Comparison of ENCODE assay signal across 1 cellular context in genomic region chr15:73038186-73038585, GRCh38.
TF ChIP-seq lines count a peak whose summit lies in the region.

No MANE protein-coding gene starts in this region.

TF ChIP-seq in H1, 55 proteins besides CTCF, POLR2A, EP300 and RAD21:
- TF ChIP-seq SP4 (IDR thresholded peaks at IDR 0.05; ENCODE audit: low read length), result no peak
- no peak for TF ChIP-seq E2F6 (IDR thresholded peaks at IDR 0.05)
- no peak for TF ChIP-seq NRF1 (IDR thresholded peaks at IDR 0.05; ENCODE audit: low read depth, low read length)
- no peak for TF ChIP-seq EZH2 (IDR thresholded peaks at IDR 0.05; ENCODE audit: low read depth, low read length, severe bottlenecking)
- no peak for TF ChIP-seq SIX5 (IDR thresholded peaks at IDR 0.05; ENCODE audit: low read depth, low read length)
- TF ChIP-seq PHF8 (conservative IDR thresholded peaks at IDR 0.05; ENCODE audit: low read depth, low read length), result no peak
- no peak for TF ChIP-seq CBX8 (IDR thresholded peaks at IDR 0.05; ENCODE audit: borderline replicate concordance, low read depth, low read length)
- TF ChIP-seq TBP (IDR thresholded peaks at IDR 0.05; ENCODE audit: low read depth, low read length), result no peak
- no peak for TF ChIP-seq SUZ12 (IDR thresholded peaks at IDR 0.05; ENCODE audit: low read length)
- TF ChIP-seq RXRA (IDR thresholded peaks at IDR 0.05; ENCODE audit: insufficient read depth, low read depth, low read length), result no peak
